ENCODE assay signal across 20 cellular contexts in genomic region chr14:105224845-105225585, GRCh38. TPM values are rescaled to one million over a fixed set of nuclear protein-coding genes. Genes with fewer than 3 reads are reported as not detected.
DNase-seq lines count a peak whose midpoint lies in the region; ATAC-seq and TF ChIP-seq lines count a peak whose summit lies in the region.
"Had no signal": no experiment of that assay in that cellular context is flagged by ENCODE, and none has a peak within 500 bp of the region (broad histone marks: within the 10 kb centered on the region; RNA-seq: fewer than 3 reads in every experiment).

No MANE protein-coding gene starts in this region.

- no peak overlapping the region for H3K4me3 ChIP-seq in GM23338
- no peak overlapping the region for H3K4me3 ChIP-seq in CD8-positive, alpha-beta memory T cell (ENCODE audit: low read length)

- H3K27ac ChIP-seq in GM23338 (ENCODE audit: low read depth): no peak overlapping the region
- H3K27ac ChIP-seq in CD8-positive, alpha-beta memory T cell (ENCODE audit: low read depth, low read length): no peak overlapping the region
- H3K27ac ChIP-seq: HL-60 had no signal

- in situ Hi-C loops in KBM-7 (cut with MboI; ENCODE audit: low pct_unique_long_range_greater_than_20kb, low sequenced_read_pairs): no loop called here

- no peaks in the 10 kb centered on the region for H4K20me1 ChIP-seq in GM23338 (replicated peaks; ENCODE audit: insufficient read depth)

- no peaks in the 10 kb centered on the region for H3K4me1 Mint-ChIP-seq in activated naive CD4-positive, alpha-beta T cell treated with anti-CD3 and anti-CD28 coated beads, Interleukin-2, amount 50 U/mL, for 24 hours
- no peaks in the 10 kb centered on the region for H3K4me1 Mint-ChIP-seq in GM23338
- H3K4me1 Mint-ChIP-seq in stimulated activated effector memory CD8-positive, alpha-beta T cell treated with anti-CD3 and anti-CD28 coated beads, Interleukin-12 subunit alpha, Interleukin-12 subunit beta, amount 100 ng/mL, for 72 hours: no peaks in the 10 kb centered on the region
- H3K4me1 Mint-ChIP-seq in CD8-positive, alpha-beta memory T cell: peaks cover 0 to 1% (median 0%) of the 10 kb centered on the region in 3 donors
- H3K4me1 Mint-ChIP-seq: IgD-negative memory B cell had no signal

- POLR2A ChIA-PET in CD8-positive, alpha-beta memory T cell (lab: Charles Lee): interaction anchor here (0.7 kb wide), 1 partner anchor 75 kb away, joined by 4 read pairs; no protein-coding TSS in a partner anchor

- H3K9me3 ChIP-seq in CD8-positive, alpha-beta memory T cell (ENCODE audit: low read length): no peaks in the 10 kb centered on the region

- H3K4me1 ChIP-seq in GM23338 (ENCODE audit: insufficient read depth): no peaks in the 10 kb centered on the region
- H3K4me1 ChIP-seq in CD8-positive, alpha-beta memory T cell (ENCODE audit: insufficient read depth, low read length): no peaks in the 10 kb centered on the region

- H3K36me3 Mint-ChIP-seq in activated naive CD4-positive, alpha-beta T cell treated with anti-CD3 and anti-CD28 coated beads, Interleukin-2, amount 50 U/mL, for 24 hours: peaks cover 5% of the 10 kb centered on the region
- H3K36me3 Mint-ChIP-seq in GM23338 (ENCODE audit: low read depth): peaks cover 13% of the 10 kb centered on the region
- peaks cover 27% of the 10 kb centered on the region for H3K36me3 Mint-ChIP-seq in stimulated activated effector memory CD8-positive, alpha-beta T cell treated with anti-CD3 and anti-CD28 coated beads, Interleukin-12 subunit alpha, Interleukin-12 subunit beta, amount 100 ng/mL, for 72 hours
- peaks cover 3 to 70% (median 18%) of the 10 kb centered on the region in 3 donors for H3K36me3 Mint-ChIP-seq in CD8-positive, alpha-beta memory T cell

- no peak overlapping the region for H3K4me2 ChIP-seq in GM23338

- H3K9me3 Mint-ChIP-seq in activated naive CD4-positive, alpha-beta T cell treated with anti-CD3 and anti-CD28 coated beads, Interleukin-2, amount 50 U/mL, for 24 hours: no peaks in the 10 kb centered on the region
- peaks cover 5% of the 10 kb centered on the region; the same call in 1 of the 3 replicates for H3K9me3 Mint-ChIP-seq in GM23338
- H3K9me3 Mint-ChIP-seq in stimulated activated effector memory CD8-positive, alpha-beta T cell treated with anti-CD3 and anti-CD28 coated beads, Interleukin-12 subunit alpha, Interleukin-12 subunit beta, amount 100 ng/mL, for 72 hours: no peaks in the 10 kb centered on the region
- H3K9me3 Mint-ChIP-seq in CD8-positive, alpha-beta memory T cell: no peaks in the 10 kb centered on the region

- no peaks in the 10 kb centered on the region for H3K9me2 ChIP-seq in GM23338 (ENCODE audit: insufficient read depth)

- H3K36me3 ChIP-seq in GM23338 (ENCODE audit: insufficient read depth): no peaks in the 10 kb centered on the region; the same call in 1 of the 2 replicates
- peaks cover 7% of the 10 kb centered on the region for H3K36me3 ChIP-seq in CD8-positive, alpha-beta memory T cell (ENCODE audit: insufficient read depth, low read length)

- TF ChIP-seq CTCF in GM23338 (conservative IDR thresholded peaks at IDR 0.05; ENCODE audit: low read depth in 2 of 2): no peak

- H3F3A ChIP-seq in GM23338 (replicated peaks; ENCODE audit: low read depth): no peaks in the 10 kb centered on the region

- no peaks in the 10 kb centered on the region for H3K27me3 ChIP-seq in GM23338 (ENCODE audit: insufficient read depth)
- no peaks in the 10 kb centered on the region for H3K27me3 ChIP-seq in CD8-positive, alpha-beta memory T cell (ENCODE audit: insufficient read depth, low read length, poor library complexity, severe bottlenecking)

- no peak overlapping the region for H3K4me3 Mint-ChIP-seq in activated naive CD4-positive, alpha-beta T cell treated with anti-CD3 and anti-CD28 coated beads, Interleukin-2, amount 50 U/mL, for 24 hours
- H3K4me3 Mint-ChIP-seq in GM23338: no peak overlapping the region; the same call in 2 of the 3 replicates
- H3K4me3 Mint-ChIP-seq in stimulated activated effector memory CD8-positive, alpha-beta T cell treated with anti-CD3 and anti-CD28 coated beads, Interleukin-12 subunit alpha, Interleukin-12 subunit beta, amount 100 ng/mL, for 72 hours: no peak overlapping the region
- H3K4me3 Mint-ChIP-seq in CD8-positive, alpha-beta memory T cell: no peak overlapping the region
- H3K4me3 Mint-ChIP-seq: IgD-negative memory B cell had no signal

- no peak for DNase-seq in activated naive CD4-positive, alpha-beta T cell treated with anti-CD3 and anti-CD28 coated beads, Interleukin-2, amount 50 U/mL, for 16 hours
- no peak for DNase-seq in GM23338 (ENCODE audit: low spot score)
- no peak for DNase-seq in stimulated activated effector memory CD8-positive, alpha-beta T cell treated with anti-CD3 and anti-CD28 coated beads, Interleukin-12 subunit alpha, Interleukin-12 subunit beta, amount 100 ng/mL, for 72 hours (ENCODE audit: low spot score in 2 of 2)
- no peak for DNase-seq in CD8-positive, alpha-beta memory T cell
- no peak for DNase-seq in KBM-7
- DNase-seq: DMS79; Kasumi-1; MM.1S; NCI-H1092 treated with DMSO at 0.1 percent for 48 hours; NCI-H2081; NCI-H2171 treated with DMSO at 0.1 percent for 48 hours; NCI-H446 treated with DMSO at 0.1 percent for 48 hours; NCI-H69; NK-92 treated with Interleukin-12 subunit alpha and Interleukin-12 subunit beta, amount 100 ng/mL, for 24 hours; Right ventricle myocardium superior had no signal

- ATAC-seq in GM23338 (no peak), esophagus mucosa (peak; percentile 65), GM19324 (IDR thresholded peaks at IDR 0.05; ENCODE audit: low FRiP score, unreplicated experiment) (no peak)
- no peak for ATAC-seq in stimulated activated effector memory CD8-positive, alpha-beta T cell treated with anti-CD3 and anti-CD28 coated beads, Interleukin-12 subunit alpha, Interleukin-12 subunit beta, amount 100 ng/mL, for 72 hours

- no peaks in the 10 kb centered on the region for H3K79me2 ChIP-seq in GM23338 (replicated peaks; ENCODE audit: insufficient read depth)

- H3K27me3 Mint-ChIP-seq in activated naive CD4-positive, alpha-beta T cell treated with anti-CD3 and anti-CD28 coated beads, Interleukin-2, amount 50 U/mL, for 24 hours: no peaks in the 10 kb centered on the region
- peaks cover 2% of the 10 kb centered on the region for H3K27me3 Mint-ChIP-seq in GM23338 (ENCODE audit: insufficient read depth, low read depth, poor library complexity)
- no peaks in the 10 kb centered on the region for H3K27me3 Mint-ChIP-seq in CD8-positive, alpha-beta memory T cell
- H3K27me3 Mint-ChIP-seq: IgD-negative memory B cell had no signal

- no peak overlapping the region for H2AFZ ChIP-seq in GM23338

- CTCF ChIA-PET in CD8-positive, alpha-beta memory T cell (lab: Charles Lee): no interaction called here

- H3K27ac Mint-ChIP-seq in activated naive CD4-positive, alpha-beta T cell treated with anti-CD3 and anti-CD28 coated beads, Interleukin-2, amount 50 U/mL, for 24 hours: peak overlapping the region; percentile 17
- H3K27ac Mint-ChIP-seq in GM23338: peak overlapping the region; percentile 50
- peak overlapping the region; percentile 52 for H3K27ac Mint-ChIP-seq in stimulated activated effector memory CD8-positive, alpha-beta T cell treated with anti-CD3 and anti-CD28 coated beads, Interleukin-12 subunit alpha, Interleukin-12 subunit beta, amount 100 ng/mL, for 72 hours
- peak overlapping the region in 1 of 8 donors; percentile 46 for H3K27ac Mint-ChIP-seq in CD8-positive, alpha-beta memory T cell
- H3K27ac Mint-ChIP-seq: IgD-negative memory B cell had no signal

RNA-seq across cellular contexts. Expression of gene BTBD6, which starts 23.3 kb away (rescaled TPM):
- 11.6 and 12.1 TPM in 2 replicates for total RNA-seq in GM23338 (2014; rRNA removed; shearing (Covaris generic))
- 2.2 and 3.2 TPM in 2 replicates for polyA plus RNA-seq in GM23338 (2016; fragmentation: Nextera tagmentation; extraction: Ambion mirVana)
- total RNA-seq in esophagus mucosa: 34.4 TPM
- 10 to 100 TPM; 54.1 to 55.0 TPM for total RNA-seq in CD8-positive, alpha-beta memory T cell
- polyA plus RNA-seq in CD8-positive, alpha-beta memory T cell: 16.2 TPM

RNA-seq across cellular contexts. Expression of gene NUDT14, which starts 43.9 kb away (rescaled TPM):
- 13.6 and 14.8 TPM in 2 replicates for total RNA-seq in GM23338 (2014; rRNA removed; shearing (Covaris generic))
- 38.4 and 41.0 TPM in 2 replicates for polyA plus RNA-seq in GM23338 (2016; fragmentation: Nextera tagmentation; extraction: Ambion mirVana)
- 14.7 TPM for total RNA-seq in esophagus mucosa
- 1 to 10 TPM; 6.7 to 6.9 TPM for total RNA-seq in CD8-positive, alpha-beta memory T cell
- 12.4 TPM for polyA plus RNA-seq in CD8-positive, alpha-beta memory T cell

RNA-seq across cellular contexts. Expression of gene JAG2, which starts 56.4 kb away (rescaled TPM):
- 9.6 and 10.3 TPM in 2 replicates for total RNA-seq in GM23338 (2014; rRNA removed; shearing (Covaris generic))
- polyA plus RNA-seq in GM23338 (2016; fragmentation: Nextera tagmentation; extraction: Ambion mirVana): 1.9 and 2.6 TPM in 2 replicates
- 18.9 TPM for total RNA-seq in esophagus mucosa
- total RNA-seq in CD8-positive, alpha-beta memory T cell: 1 to 10 TPM in 1 of 2 experiments, under 1 TPM in 1; 0.37 to 1.2 TPM
- 0.15 TPM for polyA plus RNA-seq in CD8-positive, alpha-beta memory T cell
- polyA plus RNA-seq: IgD-negative memory B cell had no signal
